9 cellular contexts compared by ENCODE assay signal in the genomic region with DNA sequence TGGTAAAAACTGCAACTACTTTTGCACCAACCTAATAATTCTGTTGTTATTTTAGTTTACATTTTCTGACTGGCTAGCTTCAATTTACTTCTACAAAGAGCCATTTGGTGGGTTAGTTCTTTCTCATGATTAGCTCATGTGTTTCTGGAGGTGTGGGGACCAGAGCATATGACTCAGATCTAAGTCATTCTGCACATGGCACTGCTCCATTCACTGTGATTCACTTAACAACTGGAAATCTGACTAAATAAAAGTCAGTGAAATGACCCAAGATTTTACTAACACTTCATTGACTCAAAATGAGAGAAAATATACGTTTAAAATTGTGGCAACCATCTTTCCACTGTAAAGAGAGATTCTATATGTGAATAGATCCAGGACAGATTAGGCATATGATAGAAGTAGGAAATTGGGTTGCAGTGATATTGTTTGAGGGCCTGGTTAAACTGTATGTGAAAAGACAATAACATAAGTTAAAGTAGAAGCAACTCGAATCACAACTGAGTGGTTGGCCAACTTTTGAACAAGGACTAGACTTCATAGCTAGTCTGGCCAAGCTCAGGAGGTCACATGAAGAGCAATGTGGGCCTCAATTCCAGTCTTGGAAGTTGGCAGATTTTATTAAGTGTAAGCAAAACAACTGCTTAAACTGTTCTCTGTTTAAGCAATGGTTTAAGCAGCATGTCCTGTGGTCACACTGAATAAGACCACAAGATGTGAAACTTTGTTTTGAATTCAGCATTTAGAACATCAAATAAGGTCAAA.
DNase-seq lines count a peak whose midpoint lies in the region; ATAC-seq and TF ChIP-seq lines count a peak whose summit lies in the region.
"Had no signal": no experiment of that assay in that cellular context is flagged by ENCODE, and none has a peak within 500 bp of the region (broad histone marks: within the 10 kb centered on the region; RNA-seq: fewer than 3 reads in every experiment).

No MANE protein-coding gene starts in this region.

- TF ChIP-seq CTCF in RWPE1 (conservative IDR thresholded peaks at IDR 0.05; ENCODE audit: low read depth) (no peak), fibroblast of villous mesenchyme (IDR thresholded peaks at IDR 0.05; ENCODE audit: insufficient read depth, low read depth, low read length) (no peak)

- no peak overlapping the region for H3K4me3 ChIP-seq in fibroblast of villous mesenchyme (ENCODE audit: low read depth, low read length)

- POLR2A ChIA-PET in RWPE1 (lab: Yijun Ruan, JAX; ENCODE audit: low non-redundant PET) = no interaction called here

- no peak overlapping the region for H3K27ac ChIP-seq in RWPE1

- ATAC-seq in GM21360 (IDR thresholded peaks at IDR 0.05; ENCODE audit: unreplicated experiment) = no peak
- no peak for ATAC-seq in HG02763 (IDR thresholded peaks at IDR 0.05; ENCODE audit: unreplicated experiment)
- ATAC-seq: T-cell had no signal

- CTCF ChIA-PET in RWPE1 (lab: Yijun Ruan, JAX) = no interaction called here

- peak; percentile 48 for DNase-seq in stimulated activated CD4-positive, alpha-beta T cell treated with anti-CD3 and anti-CD28 coated beads, Interleukin-1b, Interleukin-23, amount 100 ng/mL, for 48 hours
- no peak for DNase-seq in stimulated activated CD4-positive, alpha-beta T cell treated with anti-CD3 and anti-CD28 coated beads, Interleukin-2, amount 100 ng/mL, for 48 hours
- DNase-seq in RWPE1 (ENCODE audit: low spot score) (peak; percentile 87), fibroblast of villous mesenchyme (ENCODE audit: low read depth) (peak; percentile 89), NCI-H1105 (lab: John Stamatoyannopoulos, UW) (no peak), activated gamma-delta T cell (lab: John Stamatoyannopoulos, UW) (no peak)
- DNase-seq: T-cell had no signal

Comparison
In these comparisons a context has a peak if more than half of its experiments do, and no peak if none do; other contexts are left out.
1. DNase-seq: peak in stimulated activated CD4-positive, alpha-beta T cell treated with anti-CD3 and anti-CD28 coated beads, Interleukin-1b, Interleukin-23, amount 100 ng/mL, for 48 hours (single experiment), RWPE1 (single experiment) and fibroblast of villous mesenchyme (single experiment); none in stimulated activated CD4-positive, alpha-beta T cell treated with anti-CD3 and anti-CD28 coated beads, Interleukin-2, amount 100 ng/mL, for 48 hours (0 of 2), NCI-H1105 (single experiment) and activated gamma-delta T cell (single experiment).